In the genomic region with DNA sequence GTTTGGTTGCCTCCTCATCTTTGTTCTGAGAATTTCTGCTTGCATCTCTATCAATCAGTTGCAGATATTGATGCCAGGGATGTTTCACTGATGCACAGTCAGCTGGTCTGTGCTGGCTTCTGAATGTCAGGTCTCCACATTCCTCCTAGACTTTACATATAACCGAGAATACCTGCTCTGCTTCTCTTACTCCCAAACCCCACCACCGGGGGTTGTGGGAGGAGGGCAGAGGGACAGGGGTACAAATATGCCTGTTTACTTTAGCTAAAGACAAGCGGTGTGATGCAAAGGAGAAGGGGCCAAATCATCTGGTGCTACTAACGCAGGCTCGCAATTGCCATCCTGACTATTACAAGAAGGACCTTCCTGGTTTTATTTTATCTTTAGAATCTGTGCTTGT, we compare ENCODE assay signal across 38 cellular contexts. TPM values are rescaled to one million over a fixed set of nuclear protein-coding genes. Genes with fewer than 3 reads are reported as not detected.
"Had no signal": no experiment of that assay in that cellular context is flagged by ENCODE, and none has a peak within 500 bp of the region (broad histone marks: within the 10 kb centered on the region; RNA-seq: fewer than 3 reads in every experiment).

No MANE protein-coding gene starts in this region.

- H3K27me3 Mint-ChIP-seq: dendritic cell treated with granulocyte-macrophage colony-stimulating factor and Interleukin-4, amounts not matched to agents 40 ng/mL and 50 ng/mL, for 4 days; memory B cell; naive thymus-derived CD4-positive, alpha-beta T cell had no signal

- H3K4me1 ChIP-seq: colonic mucosa, esophagus muscularis mucosa, foreskin keratinocyte, gastroesophageal sphincter, heart left ventricle, neural progenitor cell, psoas muscle, sigmoid colon, stomach, thyroid gland, upper lobe of left lung had no signal

- H3K9me3 Mint-ChIP-seq: dendritic cell treated with granulocyte-macrophage colony-stimulating factor and Interleukin-4, amounts not matched to agents 40 ng/mL and 50 ng/mL, for 4 days; nephron; neural progenitor cell had no signal

- H2AFZ ChIP-seq: hepatocyte, neural progenitor cell had no signal

- H3K9me3 ChIP-seq: colonic mucosa, esophagus muscularis mucosa, gastroesophageal sphincter, heart left ventricle, psoas muscle, sigmoid colon, stomach, thyroid gland, upper lobe of left lung had no signal

- H3K9ac ChIP-seq: neural progenitor cell had no signal

- H3K4me3 ChIP-seq: colonic mucosa, esophagus muscularis mucosa, gastroesophageal sphincter, heart left ventricle, hepatocyte, lung, neural progenitor cell, psoas muscle, sigmoid colon, stomach, thyroid gland, upper lobe of left lung had no signal

- DNase-seq: colonic mucosa; effector CD8-positive, alpha-beta T cell; foreskin keratinocyte; heart left ventricle; midbrain; naive thymus-derived CD4-positive, alpha-beta T cell; nucleus accumbens; posterior cingulate gyrus; psoas muscle; right cardiac atrium; sigmoid colon; stimulated activated CD4-positive, alpha-beta T cell treated with anti-CD3 and anti-CD28 coated beads, Interleukin-2, amount 100 ng/mL, for 24 hours; stimulated activated CD4-positive, alpha-beta T cell treated with anti-CD3 and anti-CD28 coated beads, Interleukin-4, amount 100 ng/mL, for 24 hours; stimulated activated naive CD4-positive, alpha-beta T cell treated with Interleukin-2 at 50 U/mL for 16 hours; stomach; thyroid gland; upper lobe of left lung had no signal

- H3K27ac Mint-ChIP-seq: dendritic cell treated with granulocyte-macrophage colony-stimulating factor and Interleukin-4, amounts not matched to agents 40 ng/mL and 50 ng/mL, for 4 days; memory B cell; naive thymus-derived CD4-positive, alpha-beta T cell; nephron; neural progenitor cell; stimulated activated effector memory CD8-positive, alpha-beta T cell treated with anti-CD3 and anti-CD28 coated beads, Interleukin-12 subunit alpha, Interleukin-12 subunit beta, amount 100 ng/mL, for 72 hours had no signal

- H3K4me2 ChIP-seq: hepatocyte, neural progenitor cell had no signal

- ATAC-seq: foreskin keratinocyte; gastroesophageal sphincter; heart left ventricle; left lobe of liver; naive thymus-derived CD4-positive, alpha-beta T cell; psoas muscle; right cardiac atrium; stimulated activated effector memory CD8-positive, alpha-beta T cell treated with anti-CD3 and anti-CD28 coated beads, Interleukin-12 subunit alpha, Interleukin-12 subunit beta, amount 100 ng/mL, for 72 hours had no signal

- H3K36me3 Mint-ChIP-seq: memory B cell; naive thymus-derived CD4-positive, alpha-beta T cell; neural progenitor cell; stimulated activated effector memory CD8-positive, alpha-beta T cell treated with anti-CD3 and anti-CD28 coated beads, Interleukin-12 subunit alpha, Interleukin-12 subunit beta, amount 100 ng/mL, for 72 hours had no signal

- H3K4me3 Mint-ChIP-seq: dendritic cell treated with granulocyte-macrophage colony-stimulating factor and Interleukin-4, amounts not matched to agents 40 ng/mL and 50 ng/mL, for 4 days; memory B cell; naive thymus-derived CD4-positive, alpha-beta T cell; nephron; neural progenitor cell; stimulated activated effector memory CD8-positive, alpha-beta T cell treated with anti-CD3 and anti-CD28 coated beads, Interleukin-12 subunit alpha, Interleukin-12 subunit beta, amount 100 ng/mL, for 72 hours had no signal

- H3K27ac ChIP-seq: colonic mucosa, esophagus muscularis mucosa, foreskin keratinocyte, gastroesophageal sphincter, heart left ventricle, hepatocyte, neural progenitor cell, psoas muscle, sigmoid colon, stomach, thyroid gland, upper lobe of left lung had no signal

- H3K27me3 ChIP-seq: colonic mucosa, esophagus muscularis mucosa, foreskin keratinocyte, gastroesophageal sphincter, heart left ventricle, hepatocyte, neural progenitor cell, sigmoid colon, stomach, thyroid gland, upper lobe of left lung had no signal

- H3K36me3 ChIP-seq: colonic mucosa, esophagus muscularis mucosa, gastroesophageal sphincter, heart left ventricle, neural progenitor cell, sigmoid colon, stomach, thyroid gland, upper lobe of left lung had no signal

- H3K4me1 Mint-ChIP-seq: memory B cell; naive thymus-derived CD4-positive, alpha-beta T cell; nephron; neural progenitor cell; stimulated activated effector memory CD8-positive, alpha-beta T cell treated with anti-CD3 and anti-CD28 coated beads, Interleukin-12 subunit alpha, Interleukin-12 subunit beta, amount 100 ng/mL, for 72 hours had no signal

RNA-seq across cellular contexts. Expression of a gene that starts 17.4 kb away (rescaled TPM):
- total RNA-seq: chondrocyte; endothelial cell of umbilical vein; epithelial cell of proximal tubule; fibroblast of lung; foreskin keratinocyte; heart left ventricle; left lobe of liver; liver; mucosa of gallbladder; naive thymus-derived CD4-positive, alpha-beta T cell; osteocyte; psoas muscle; renal cortical epithelial cell; right cardiac atrium; skeletal muscle tissue; subcutaneous adipose tissue; thyroid gland; upper lobe of left lung had no signal
- polyA plus RNA-seq: endothelial cell of umbilical vein; fibroblast of lung; foreskin keratinocyte; heart left ventricle; keratinocyte; liver; lung; naive thymus-derived CD4-positive, alpha-beta T cell; psoas muscle; right cardiac atrium; stomach had no signal

RNA-seq across cellular contexts. Expression of a gene that starts 18.1 kb away (rescaled TPM):
- total RNA-seq: chondrocyte; colonic mucosa; endothelial cell of umbilical vein; epithelial cell of proximal tubule; fibroblast of lung; foreskin keratinocyte; gastroesophageal sphincter; heart left ventricle; left lobe of liver; liver; lung; mucosa of gallbladder; naive thymus-derived CD4-positive, alpha-beta T cell; osteocyte; psoas muscle; renal cortical epithelial cell; right cardiac atrium; sigmoid colon; skeletal muscle tissue; stomach; subcutaneous adipose tissue; thyroid gland; upper lobe of left lung had no signal
- polyA plus RNA-seq: endothelial cell of umbilical vein; fibroblast of lung; foreskin keratinocyte; heart left ventricle; hepatocyte; keratinocyte; liver; lung; naive thymus-derived CD4-positive, alpha-beta T cell; psoas muscle; right cardiac atrium; sigmoid colon; stomach had no signal
